21 cellular contexts compared by ENCODE assay signal in the genomic region with DNA sequence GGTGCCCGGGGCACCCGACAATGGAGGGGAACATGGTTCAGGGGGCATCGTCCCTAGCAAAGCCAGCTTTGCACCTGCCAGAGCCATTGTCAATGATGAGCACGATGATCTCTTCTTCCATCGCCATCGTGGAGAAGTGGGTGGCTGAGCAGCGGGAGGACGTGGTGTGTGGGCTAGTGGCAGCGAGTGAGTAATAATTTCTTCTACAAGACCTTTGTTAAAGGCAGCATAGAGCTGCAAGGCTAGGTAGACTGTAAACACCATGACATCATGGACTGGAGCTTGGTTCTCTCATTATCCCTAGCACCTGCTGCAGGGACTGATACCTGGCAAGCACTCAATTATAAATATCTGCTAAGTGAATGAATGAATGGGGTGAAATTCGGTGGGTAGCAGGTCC.
"Had no signal": no experiment of that assay in that cellular context is flagged by ENCODE, and none has a peak within 500 bp of the region (broad histone marks: within the 10 kb centered on the region; RNA-seq: fewer than 3 reads in every experiment).

No MANE protein-coding gene starts in this region.

- H3K4me3 Mint-ChIP-seq: mesothelial cell of epicardium; naive B cell; nephron; neural progenitor cell; stimulated activated naive B cell treated with anti-CD40 and anti-IgM and Interleukin-4, amounts not matched to agents 10 μg/mL and 1 μg/mL and 100 μg/mL, for 72 hours had no signal

- H3K27ac Mint-ChIP-seq: mesothelial cell of epicardium; nephron; neural progenitor cell; stimulated activated naive B cell treated with anti-CD40 and anti-IgM and Interleukin-4, amounts not matched to agents 10 μg/mL and 1 μg/mL and 100 μg/mL, for 72 hours had no signal

- H3K36me3 Mint-ChIP-seq: mesothelial cell of epicardium, neural progenitor cell had no signal

- ATAC-seq: foreskin keratinocyte; gastroesophageal sphincter; heart left ventricle; left cardiac atrium; left lung; mucosa of descending colon; psoas muscle; right cardiac atrium; stimulated activated naive B cell treated with anti-CD40 and anti-IgM and Interleukin-4, amounts not matched to agents 10 μg/mL and 1 μg/mL and 100 μg/mL, for 72 hours had no signal

- H3K4me1 Mint-ChIP-seq: mesothelial cell of epicardium; nephron; neural progenitor cell; stimulated activated naive B cell treated with anti-CD40 and anti-IgM and Interleukin-4, amounts not matched to agents 10 μg/mL and 1 μg/mL and 100 μg/mL, for 72 hours had no signal

- DNase-seq: dermis blood vessel endothelial cell; effector memory CD4-positive, alpha-beta T cell; foreskin keratinocyte; heart left ventricle; hippocampal formation; left cardiac atrium; left lung; mesenchymal stem cell; mucosa of descending colon; naive B cell; posterior cingulate gyrus; psoas muscle; right cardiac atrium; stimulated activated CD4-positive, alpha-beta T cell treated with anti-CD3 and anti-CD28 coated beads, Interleukin-4, amount 100 ng/mL, for 4 hours; stimulated activated naive B cell treated with anti-CD40 and anti-IgM and Interleukin-4, amounts not matched to agents 10 μg/mL and 1 μg/mL and 100 μg/mL, for 72 hours; stomach; thyroid gland had no signal
